8 cellular contexts compared by ENCODE assay signal in the genomic region with DNA sequence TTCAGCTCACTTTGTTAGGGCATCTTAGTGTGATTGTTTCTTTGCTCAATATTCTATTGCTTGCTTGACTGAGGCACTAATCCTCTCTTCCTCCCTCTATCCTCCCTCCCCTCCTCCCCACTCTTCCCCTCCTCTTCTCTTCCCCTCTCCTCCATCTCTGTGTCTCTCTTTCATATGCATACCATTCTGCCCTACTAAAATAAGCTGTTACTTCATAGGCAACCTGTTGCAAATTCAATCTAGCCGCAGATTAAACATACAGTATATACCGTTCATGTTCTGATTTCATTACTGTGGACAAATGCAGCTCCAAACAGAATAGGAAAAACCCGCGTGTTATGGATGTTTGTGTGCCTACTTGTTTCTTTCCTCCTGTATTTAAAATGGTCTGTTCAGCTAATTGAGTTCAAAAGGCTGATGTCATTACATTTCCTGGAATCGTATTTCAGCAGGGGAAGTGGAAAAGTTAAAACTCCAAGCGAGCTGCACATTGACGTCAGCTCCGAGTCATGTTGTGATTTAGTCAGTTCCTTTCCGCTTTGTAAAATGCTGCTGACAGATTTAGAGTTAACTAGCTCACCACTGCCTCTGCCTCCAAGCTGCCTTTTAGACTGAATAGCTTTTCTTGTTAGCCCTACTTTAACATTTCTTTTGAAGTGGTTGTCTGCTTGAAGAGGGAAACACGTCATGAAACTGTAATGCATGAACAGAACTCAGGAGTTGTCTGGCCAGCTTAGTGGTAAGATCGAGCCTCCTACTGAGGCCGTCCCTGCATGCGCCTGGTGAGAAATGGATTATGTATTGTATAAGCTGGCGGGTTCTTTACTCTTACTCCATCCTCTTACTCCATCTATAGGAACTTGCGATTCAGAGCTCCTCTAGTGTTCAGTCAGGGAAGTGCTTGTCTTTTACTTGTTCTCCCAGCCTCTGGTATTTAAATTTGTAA.
DNase-seq lines count a peak whose midpoint lies in the region; ATAC-seq and TF ChIP-seq lines count a peak whose summit lies in the region.

No MANE protein-coding gene starts in this region.

- H3K4me2 ChIP-seq in Karpas-422 (ENCODE audit: low read depth, low read length, poor library complexity, severe bottlenecking): peak overlapping the region; percentile 88

- no peaks in the 10 kb centered on the region for H3K9me2 ChIP-seq in Karpas-422 (replicated peaks; ENCODE audit: insufficient read depth, low read length)

- H3K27me3 ChIP-seq in Karpas-422 (ENCODE audit: low read length) (no peaks in the 10 kb centered on the region), thoracic aorta (replicated peaks; ENCODE audit: insufficient read depth) (no peaks in the 10 kb centered on the region)

- peak overlapping the region; percentile 68 for H3K4me3 ChIP-seq in Karpas-422 (ENCODE audit: low read length)
- peak overlapping the region; percentile 75 for H3K4me3 ChIP-seq in thoracic aorta

- peak overlapping the region; percentile 71 for H3K9ac ChIP-seq in Karpas-422 (ENCODE audit: low read length)

- H4K20me1 ChIP-seq in Karpas-422 (ENCODE audit: insufficient read depth, low read depth, low read length): no peaks in the 10 kb centered on the region

- H3K9me3 ChIP-seq in Karpas-422 (ENCODE audit: low read length) (no peaks in the 10 kb centered on the region), thoracic aorta (no peaks in the 10 kb centered on the region)

- H3K36me3 ChIP-seq in Karpas-422 (ENCODE audit: insufficient read depth, low read length): no peaks in the 10 kb centered on the region
- no peaks in the 10 kb centered on the region for H3K36me3 ChIP-seq in thoracic aorta

- H3K27ac ChIP-seq in Karpas-422 (ENCODE audit: low read length): peak overlapping the region; percentile 91
- peak overlapping the region; percentile 94 to 96 for H3K27ac ChIP-seq in thoracic aorta

- DNase-seq in ELF-1 (ENCODE audit: low read depth, low spot score) (peak; percentile 76), Karpas-422 (peak; percentile 92), SHP77 treated with DMSO at 0.1 percent for 48 hours (lab: John Stamatoyannopoulos, UW) (peak; percentile 94), germinal center (ENCODE audit: low spot score) (peak; percentile 68), non-pigmented ciliary epithelial cell (ENCODE audit: low read depth) (peak; percentile 93), thoracic aorta (ENCODE audit: low spot score) (peak; percentile 50)
- DNase-seq in activated naive CD4-positive, alpha-beta T cell (lab: John Stamatoyannopoulos, UW): peak; percentile 14 to 55 (median 36)

- peaks cover 25% of the 10 kb centered on the region for H3K4me1 ChIP-seq in Karpas-422 (ENCODE audit: low read length)
- peaks cover 3 to 10% of the 10 kb centered on the region in 2 donors for H3K4me1 ChIP-seq in thoracic aorta (ENCODE audit: control insufficient read depth in 1 of 2, low read depth in 2 of 2)

- ATAC-seq in GM21825 (IDR thresholded peaks at IDR 0.05; ENCODE audit: unreplicated experiment) (peak; percentile 96), thoracic aorta (ENCODE audit: insufficient number of reproducible peaks, low FRiP score, low read depth) (peak; percentile 79)

- 0 out of 2 replicates have a peak, but pooled peaks cover 3% of the 10 kb centered on the region for H3K79me2 ChIP-seq in Karpas-422 (ENCODE audit: low read length)

- peak; percentile 82 for TF ChIP-seq CTCF in thoracic aorta (IDR thresholded peaks at IDR 0.05)

- peak overlapping the region; percentile 91 for H2AFZ ChIP-seq in Karpas-422 (ENCODE audit: low read length)

Comparison
In these comparisons a context has a peak if more than half of its experiments do, and no peak if none do; other contexts are left out.
1. Peak in every context shown above with its lines: DNase-seq, ATAC-seq, H3K4me3 ChIP-seq and H3K27ac ChIP-seq.
2. DNase-seq: peak in every context shown above with its lines; median percentile 94 in SHP77 treated with DMSO at 0.1 percent for 48 hours; 93 in non-pigmented ciliary epithelial cell; 92 in Karpas-422; 76 in ELF-1; 68 in germinal center; 50 in thoracic aorta; 36 in activated naive CD4-positive, alpha-beta T cell.